Comparison of ENCODE assay signal across 1 cellular context in the genomic region with DNA sequence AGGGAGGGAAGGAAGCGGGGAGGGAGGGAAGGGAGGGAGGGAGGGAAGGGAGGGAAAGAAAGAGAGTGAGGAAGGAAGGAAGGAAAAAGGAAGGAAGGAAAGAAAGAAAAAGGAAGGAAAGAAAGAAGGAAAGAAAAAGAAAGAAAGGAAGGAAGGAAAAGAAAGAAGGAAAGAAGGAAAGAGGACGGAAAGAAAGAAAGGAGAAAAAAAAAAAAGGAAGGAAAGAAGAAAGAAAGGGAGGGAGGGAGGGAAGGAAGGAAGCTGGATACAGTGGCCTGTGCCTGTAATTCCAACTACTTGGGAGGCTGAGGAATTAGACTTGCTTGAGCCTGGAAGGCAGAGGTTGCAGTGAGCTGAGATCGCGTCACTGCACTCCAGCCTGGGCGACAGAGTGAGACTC.
TF ChIP-seq lines count a peak whose summit lies in the region.

No MANE protein-coding gene starts in this region.

TF ChIP-seq in WTC11, 78 proteins besides CTCF, POLR2A, EP300 and RAD21 (continued from another document):
- TF ChIP-seq, protein P1, sequence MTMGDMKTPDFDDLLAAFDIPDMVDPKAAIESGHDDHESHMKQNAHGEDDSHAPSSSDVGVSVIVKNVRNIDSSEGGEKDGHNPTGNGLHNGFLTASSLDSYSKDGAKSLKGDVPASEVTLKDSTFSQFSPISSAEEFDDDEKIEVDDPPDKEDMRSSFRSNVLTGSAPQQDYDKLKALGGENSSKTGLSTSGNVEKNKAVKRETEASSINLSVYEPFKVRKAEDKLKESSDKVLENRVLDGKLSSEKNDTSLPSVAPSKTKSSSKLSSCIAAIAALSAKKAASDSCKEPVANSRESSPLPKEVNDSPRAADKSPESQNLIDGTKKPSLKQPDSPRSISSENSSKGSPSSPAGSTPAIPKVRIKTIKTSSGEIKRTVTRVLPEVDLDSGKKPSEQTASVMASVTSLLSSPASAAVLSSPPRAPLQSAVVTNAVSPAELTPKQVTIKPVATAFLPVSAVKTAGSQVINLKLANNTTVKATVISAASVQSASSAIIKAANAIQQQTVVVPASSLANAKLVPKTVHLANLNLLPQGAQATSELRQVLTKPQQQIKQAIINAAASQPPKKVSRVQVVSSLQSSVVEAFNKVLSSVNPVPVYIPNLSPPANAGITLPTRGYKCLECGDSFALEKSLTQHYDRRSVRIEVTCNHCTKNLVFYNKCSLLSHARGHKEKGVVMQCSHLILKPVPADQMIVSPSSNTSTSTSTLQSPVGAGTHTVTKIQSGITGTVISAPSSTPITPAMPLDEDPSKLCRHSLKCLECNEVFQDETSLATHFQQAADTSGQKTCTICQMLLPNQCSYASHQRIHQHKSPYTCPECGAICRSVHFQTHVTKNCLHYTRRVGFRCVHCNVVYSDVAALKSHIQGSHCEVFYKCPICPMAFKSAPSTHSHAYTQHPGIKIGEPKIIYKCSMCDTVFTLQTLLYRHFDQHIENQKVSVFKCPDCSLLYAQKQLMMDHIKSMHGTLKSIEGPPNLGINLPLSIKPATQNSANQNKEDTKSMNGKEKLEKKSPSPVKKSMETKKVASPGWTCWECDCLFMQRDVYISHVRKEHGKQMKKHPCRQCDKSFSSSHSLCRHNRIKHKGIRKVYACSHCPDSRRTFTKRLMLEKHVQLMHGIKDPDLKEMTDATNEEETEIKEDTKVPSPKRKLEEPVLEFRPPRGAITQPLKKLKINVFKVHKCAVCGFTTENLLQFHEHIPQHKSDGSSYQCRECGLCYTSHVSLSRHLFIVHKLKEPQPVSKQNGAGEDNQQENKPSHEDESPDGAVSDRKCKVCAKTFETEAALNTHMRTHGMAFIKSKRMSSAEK (CRISPR knock-in tag; IDR thresholded peaks at IDR 0.05; ENCODE audit: borderline replicate concordance), result no peak
- no peak for TF ChIP-seq PRRX2 (CRISPR knock-in tag; IDR thresholded peaks at IDR 0.05)
- no peak for TF ChIP-seq CREM (CRISPR knock-in tag; IDR thresholded peaks at IDR 0.05)
- TF ChIP-seq, protein P2, sequence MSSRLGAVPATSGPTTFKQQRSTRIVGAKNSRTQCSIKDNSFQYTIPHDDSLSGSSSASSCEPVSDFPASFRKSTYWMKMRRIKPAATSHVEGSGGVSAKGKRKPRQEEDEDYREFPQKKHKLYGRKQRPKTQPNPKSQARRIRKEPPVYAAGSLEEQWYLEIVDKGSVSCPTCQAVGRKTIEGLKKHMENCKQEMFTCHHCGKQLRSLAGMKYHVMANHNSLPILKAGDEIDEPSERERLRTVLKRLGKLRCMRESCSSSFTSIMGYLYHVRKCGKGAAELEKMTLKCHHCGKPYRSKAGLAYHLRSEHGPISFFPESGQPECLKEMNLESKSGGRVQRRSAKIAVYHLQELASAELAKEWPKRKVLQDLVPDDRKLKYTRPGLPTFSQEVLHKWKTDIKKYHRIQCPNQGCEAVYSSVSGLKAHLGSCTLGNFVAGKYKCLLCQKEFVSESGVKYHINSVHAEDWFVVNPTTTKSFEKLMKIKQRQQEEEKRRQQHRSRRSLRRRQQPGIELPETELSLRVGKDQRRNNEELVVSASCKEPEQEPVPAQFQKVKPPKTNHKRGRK (CRISPR knock-in tag; IDR thresholded peaks at IDR 0.05; ENCODE audit: borderline replicate concordance), result 0 out of 2 replicates have a peak, but pooled peaks have one; percentile 20
- TF ChIP-seq, protein P3, sequence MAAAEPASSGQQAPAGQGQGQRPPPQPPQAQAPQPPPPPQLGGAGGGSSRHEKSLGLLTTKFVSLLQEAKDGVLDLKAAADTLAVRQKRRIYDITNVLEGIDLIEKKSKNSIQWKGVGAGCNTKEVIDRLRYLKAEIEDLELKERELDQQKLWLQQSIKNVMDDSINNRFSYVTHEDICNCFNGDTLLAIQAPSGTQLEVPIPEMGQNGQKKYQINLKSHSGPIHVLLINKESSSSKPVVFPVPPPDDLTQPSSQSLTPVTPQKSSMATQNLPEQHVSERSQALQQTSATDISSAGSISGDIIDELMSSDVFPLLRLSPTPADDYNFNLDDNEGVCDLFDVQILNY (CRISPR knock-in tag; IDR thresholded peaks at IDR 0.05), result no peak
